ENCODE assay signal across 28 cellular contexts in genomic region chr1:186303911-186304310, GRCh38. TPM values are rescaled to one million over a fixed set of nuclear protein-coding genes. Genes with fewer than 3 reads are reported as not detected.
DNase-seq lines count a peak whose midpoint lies in the region; ATAC-seq lines count a peak whose summit lies in the region.
"Had no signal": no experiment of that assay in that cellular context is flagged by ENCODE, and none has a peak within 500 bp of the region (broad histone marks: within the 10 kb centered on the region; RNA-seq: fewer than 3 reads in every experiment).

No MANE protein-coding gene starts in this region.

- peaks cover 74% of the 10 kb centered on the region for H3K4me1 Mint-ChIP-seq in activated naive CD4-positive, alpha-beta T cell treated with anti-CD3 and anti-CD28 coated beads, Interleukin-2, amount 50 U/mL, for 24 hours
- H3K4me1 Mint-ChIP-seq in T-cell, result peaks cover 62 to 63% (median 62%) of the 10 kb centered on the region in 3 donors

- no peaks in the 10 kb centered on the region for H3K27me3 Mint-ChIP-seq in activated naive CD4-positive, alpha-beta T cell treated with anti-CD3 and anti-CD28 coated beads, Interleukin-2, amount 50 U/mL, for 24 hours
- no peaks in the 10 kb centered on the region for H3K27me3 Mint-ChIP-seq in T-cell

- H3K27ac Mint-ChIP-seq in activated naive CD4-positive, alpha-beta T cell treated with anti-CD3 and anti-CD28 coated beads, Interleukin-2, amount 50 U/mL, for 24 hours, result peak overlapping the region; percentile 89
- H3K27ac Mint-ChIP-seq in T-cell, result peak overlapping the region; percentile 92 to 95
- peak overlapping the region; percentile 44 to 75 for H3K27ac Mint-ChIP-seq in activated naive CD4-positive, alpha-beta T cell treated with anti-CD3 and anti-CD28 coated beads, Interleukin-2, amount 50 U/mL, for 72 hours
- H3K27ac Mint-ChIP-seq: natural killer cell had no signal

- intact Hi-C loops in cardiac septum (cut with DNase I), result no loop called here

- CTCF ChIA-PET in T-cell (lab: Charles Lee), result interaction anchor here (0.7 to 2.3 kb wide), 7 partner anchors 10 to 71 kb away, joined by 3 to 7 read pairs (median 3); partner anchors contain the start of gene TPR (in 1 of the 2)

- peak overlapping the region; percentile 11 for H3K4me3 Mint-ChIP-seq in activated naive CD4-positive, alpha-beta T cell treated with anti-CD3 and anti-CD28 coated beads, Interleukin-2, amount 50 U/mL, for 24 hours
- H3K4me3 Mint-ChIP-seq in T-cell, result peak overlapping the region in 2 of 3 donors; percentile 32 to 42
- H3K4me3 Mint-ChIP-seq: natural killer cell had no signal

- no peak for DNase-seq in activated naive CD4-positive, alpha-beta T cell treated with anti-CD3 and anti-CD28 coated beads, Interleukin-2, amount 50 U/mL, for 16 hours
- peak in 19 of 34 experiments; percentile 5 to 67 (median 23) for DNase-seq in T-cell
- no peak for DNase-seq in activated naive CD4-positive, alpha-beta T cell treated with anti-CD3 and anti-CD28 coated beads, Interleukin-2, amount 50 U/mL, for 72 hours (ENCODE audit: low spot score in 2 of 2)
- DNase-seq in COLO829 (ENCODE audit: low spot score), result no peak
- no peak for DNase-seq in cardiac septum (ENCODE audit: low spot score)
- no peak for DNase-seq in NCI-H524 (lab: John Stamatoyannopoulos, UW)
- DNase-seq: activated gamma-delta T cell treated with Interleukin-2 at 50 U/mL for 16 hours; aorta; BE2C; Caco-2; colonic mucosa; DMS79; effector memory CD4-positive, alpha-beta T cell; GDM1; Kasumi-1; kidney glomerular epithelial cell; midbrain; natural killer cell; NCI-H1417 treated with DMSO at 0.1 percent for 48 hours; NCI-H226; occipital lobe; PC-9; stomach; tibial artery had no signal

- POLR2A ChIA-PET in T-cell (lab: Charles Lee), result interaction anchor here in 1 of 2 donors (0.8 to 0.9 kb wide), 2 partner anchors 13 to 17 kb away, joined by 3 read pairs; no protein-coding TSS in a partner anchor

- ATAC-seq in T-cell (replicated peaks in 1 of 4), result peak; percentile 71 to 83 (median 74)
- no peak for ATAC-seq in activated naive CD4-positive, alpha-beta T cell treated with anti-CD3 and anti-CD28 coated beads, Interleukin-2, amount 50 U/mL, for 72 hours
- ATAC-seq: HCT116, natural killer cell, Right ventricle myocardium inferior, sciatic nerve had no signal

- H3K36me3 Mint-ChIP-seq in activated naive CD4-positive, alpha-beta T cell treated with anti-CD3 and anti-CD28 coated beads, Interleukin-2, amount 50 U/mL, for 24 hours, result peaks cover 2% of the 10 kb centered on the region
- H3K36me3 Mint-ChIP-seq in T-cell, result no peaks in the 10 kb centered on the region
- H3K36me3 Mint-ChIP-seq in activated naive CD4-positive, alpha-beta T cell treated with anti-CD3 and anti-CD28 coated beads, Interleukin-2, amount 50 U/mL, for 72 hours, result peaks cover 18 to 35% of the 10 kb centered on the region in 2 donors
- H3K36me3 Mint-ChIP-seq: natural killer cell had no signal

- no peaks in the 10 kb centered on the region for H3K9me3 Mint-ChIP-seq in activated naive CD4-positive, alpha-beta T cell treated with anti-CD3 and anti-CD28 coated beads, Interleukin-2, amount 50 U/mL, for 24 hours
- peaks cover 0 to 4% (median 0%) of the 10 kb centered on the region in 3 donors for H3K9me3 Mint-ChIP-seq in T-cell
- H3K9me3 Mint-ChIP-seq in activated naive CD4-positive, alpha-beta T cell treated with anti-CD3 and anti-CD28 coated beads, Interleukin-2, amount 50 U/mL, for 72 hours, result no peaks in the 10 kb centered on the region
- H3K9me3 Mint-ChIP-seq: natural killer cell had no signal

RNA-seq across cellular contexts. Expression of gene PRG4, which starts 7.8 kb away (rescaled TPM):
- total RNA-seq in T-cell (under 1 TPM; 0.09 to 0.53 (median 0.35) TPM), cardiac septum (0.86 TPM)
- 10 to 100 TPM; 31.0 to 40.8 TPM for total RNA-seq in activated naive CD4-positive, alpha-beta T cell treated with anti-CD3 and anti-CD28 coated beads, Interleukin-2, amount 50 U/mL, for 72 hours
- total RNA-seq: natural killer cell, PC-9 had no signal

Comparison
In these comparisons a context has a peak if more than half of its experiments do, and no peak if none do; other contexts are left out.
1. DNase-seq: peak in T-cell (19 of 34); none in activated naive CD4-positive, alpha-beta T cell treated with anti-CD3 and anti-CD28 coated beads, Interleukin-2, amount 50 U/mL, for 16 hours (single experiment), activated naive CD4-positive, alpha-beta T cell treated with anti-CD3 and anti-CD28 coated beads, Interleukin-2, amount 50 U/mL, for 72 hours (0 of 2), COLO829 (single experiment), cardiac septum (single experiment) and NCI-H524 (0 of 2).
2. ATAC-seq: peak in T-cell (4 of 4); none in activated naive CD4-positive, alpha-beta T cell treated with anti-CD3 and anti-CD28 coated beads, Interleukin-2, amount 50 U/mL, for 72 hours (0 of 2).
3. RNA of gene PRG4, which starts 7.8 kb away (total RNA-seq): 31.0 to 40.8 TPM in activated naive CD4-positive, alpha-beta T cell treated with anti-CD3 and anti-CD28 coated beads, Interleukin-2, amount 50 U/mL, for 72 hours; 0.86 TPM in cardiac septum (single experiment) and 0.09 to 0.53 TPM in T-cell; every median in the first group is over 10 times any median in the second.
4. Peak in every context shown above with its lines, with median percentiles within 50 percentile points of each other: H3K27ac Mint-ChIP-seq.